1 cellular context compared by ENCODE assay signal in the genomic region with DNA sequence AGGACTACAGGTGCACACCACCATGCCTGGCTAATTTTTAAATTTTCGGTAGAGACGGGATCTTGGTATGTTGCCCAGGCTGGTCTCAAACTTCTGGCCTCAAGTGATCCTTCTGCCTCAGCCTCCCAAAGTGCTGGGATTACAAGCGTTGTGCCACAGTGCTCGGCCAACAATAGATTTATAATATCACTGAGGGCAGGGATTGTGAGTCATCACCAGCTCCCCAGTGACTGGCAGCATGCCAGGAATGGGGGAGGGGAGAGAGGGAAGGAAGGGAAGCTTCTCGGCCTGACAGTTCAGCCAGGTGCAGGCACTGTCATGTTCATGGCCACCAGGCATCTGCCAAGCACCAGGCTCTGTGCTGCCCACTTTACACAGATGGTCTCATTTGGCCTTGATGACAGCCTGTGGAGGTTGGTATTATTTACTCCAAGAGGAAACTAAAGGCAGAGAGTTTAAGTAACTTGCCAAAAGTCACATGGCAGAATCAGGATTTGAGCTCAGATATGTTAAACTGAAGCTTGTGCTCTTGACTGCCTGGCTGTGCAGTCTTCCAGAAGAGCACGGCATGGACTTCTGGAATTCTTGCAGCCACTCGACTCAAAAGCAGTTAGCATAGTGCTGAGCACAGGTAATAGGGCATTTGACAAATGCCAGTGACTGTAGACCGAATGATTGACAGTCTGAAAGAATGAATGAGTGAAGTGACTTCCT.
A peak's percentile ranks its signal among the peaks of the same experiment; 100 is the strongest.
TF ChIP-seq lines count a peak whose summit lies in the region.
"Not testable (repeated sequence)": the region's sequence is repeated elsewhere in the genome, so short reads cannot be mapped to it uniquely, and the experiment has no call there.

No MANE protein-coding gene starts in this region.

TF ChIP-seq in HepG2, 621 proteins besides CTCF, POLR2A, EP300 and RAD21 (continued from another document):
- TF ChIP-seq SOX13 (IDR thresholded peaks at IDR 0.05); NR2F6 (IDR thresholded peaks at IDR 0.05); CREB1 (CRISPR knock-in tag; IDR thresholded peaks at IDR 0.05); SOX6 (IDR thresholded peaks at IDR 0.05): not testable (repeated sequence)
- peak in 1 of 2 experiments; percentile 81; a peak in 2 of 4 replicates for TF ChIP-seq SOX13 (CRISPR knock-in tag; conservative IDR thresholded peaks at IDR 0.05 in 1 of 2, IDR thresholded peaks at IDR 0.05 in 1 of 2)
- TF ChIP-seq SKI (IDR thresholded peaks at IDR 0.05; ENCODE audit: partially characterized antibody): peak; percentile 51
- TF ChIP-seq NR2F6 (CRISPR knock-in tag; IDR thresholded peaks at IDR 0.05): 0 out of 2 replicates have a peak, but pooled peaks have one; percentile 10
- peak; percentile 76 for TF ChIP-seq ZNF770 (CRISPR knock-in tag; IDR thresholded peaks at IDR 0.05)
- TF ChIP-seq ZNF687 (CRISPR knock-in tag; IDR thresholded peaks at IDR 0.05): peak; percentile 41
- TF ChIP-seq MXI1 (IDR thresholded peaks at IDR 0.05; ENCODE audit: borderline replicate concordance, low read depth, low read length): peak; percentile 53; the same call in 1 of the 3 replicates
- 0 out of 2 replicates have a peak, but pooled peaks have one; percentile 25 for TF ChIP-seq YEATS2 (CRISPR knock-in tag; IDR thresholded peaks at IDR 0.05; ENCODE audit: borderline replicate concordance)
- peak; percentile 52 for TF ChIP-seq CREB1 (IDR thresholded peaks at IDR 0.05)
- peak; percentile 73 for TF ChIP-seq SOX6 (CRISPR knock-in tag; IDR thresholded peaks at IDR 0.05)
- TF ChIP-seq ZNF281 (CRISPR knock-in tag; IDR thresholded peaks at IDR 0.05; ENCODE audit: borderline replicate concordance): peak; percentile 99
- TF ChIP-seq NFIC (IDR thresholded peaks at IDR 0.05; ENCODE audit: low read length): peak; percentile 63
